Comparison of ENCODE assay signal across 9 cellular contexts in genomic region chr4:121307441-121308327, GRCh38.
DNase-seq lines count a peak whose midpoint lies in the region; ATAC-seq, FAIRE-seq and TF ChIP-seq lines count a peak whose summit lies in the region.
"Had no signal": no experiment of that assay in that cellular context is flagged by ENCODE, and none has a peak within 500 bp of the region (broad histone marks: within the 10 kb centered on the region; RNA-seq: fewer than 3 reads in every experiment).

No MANE protein-coding gene starts in this region.

- FAIRE-seq in GM18507 (lab: Jason Lieb, UNC): peak; percentile 91

- H3K9me3 ChIP-seq in BE2C: no peaks in the 10 kb centered on the region
- H3K9me3 ChIP-seq: SJSA1 had no signal

- peak; percentile 75 for ATAC-seq in HG02840 (IDR thresholded peaks at IDR 0.05; ENCODE audit: low FRiP score, unreplicated experiment)

- H3K4me1 ChIP-seq in BE2C: no peaks in the 10 kb centered on the region
- H3K4me1 ChIP-seq: SJSA1 had no signal

- H3K27me3 ChIP-seq in BE2C: no peaks in the 10 kb centered on the region
- H3K27me3 ChIP-seq: SJSA1 had no signal

- TF ChIP-seq CTCF in BE2C (IDR thresholded peaks at IDR 0.05; ENCODE audit: low read depth, low read length) (peak; percentile 70), foreskin fibroblast (IDR thresholded peaks at IDR 0.05; ENCODE audit: low read depth, low read length) (peak; percentile 82)

- no peaks in the 10 kb centered on the region for H3K36me3 ChIP-seq in BE2C
- H3K36me3 ChIP-seq: SJSA1 had no signal

- peak; percentile 17 for DNase-seq in BE2C
- no peak for DNase-seq in GM18507 (ENCODE audit: extremely low spot score, insufficient read length, low read depth)
- DNase-seq in NCI-H1105 (lab: John Stamatoyannopoulos, UW): peak; percentile 6
- peak; percentile 33 to 35 for DNase-seq in activated CD4-positive, alpha-beta T cell treated with anti-CD3 and anti-CD28 coated beads, Interleukin-2, amount 50 U/mL, for 4 hours
- DNase-seq in foreskin fibroblast: peak; percentile 19 to 74
- peak; percentile 35 to 44 for DNase-seq in stimulated activated CD4-positive, alpha-beta T cell treated with anti-CD3 and anti-CD28 coated beads, Interleukin-2, amount 100 ng/mL, for 24 hours
- no peak for DNase-seq in DMS79 (lab: John Stamatoyannopoulos, UW)

- no peak overlapping the region for H3K4me3 ChIP-seq in BE2C (ENCODE audit: low read depth, low read length)
- no peak overlapping the region for H3K4me3 ChIP-seq in foreskin fibroblast (ENCODE audit: low read depth in 1 of 2, low read length in 2 of 2)
- H3K4me3 ChIP-seq: SJSA1 had no signal

Comparison
In these comparisons a context has a peak if more than half of its experiments do, and no peak if none do; other contexts are left out.
1. DNase-seq: peak in BE2C (single experiment), NCI-H1105 (single experiment), activated CD4-positive, alpha-beta T cell treated with anti-CD3 and anti-CD28 coated beads, Interleukin-2, amount 50 U/mL, for 4 hours (2 of 2), foreskin fibroblast (2 of 2) and stimulated activated CD4-positive, alpha-beta T cell treated with anti-CD3 and anti-CD28 coated beads, Interleukin-2, amount 100 ng/mL, for 24 hours (2 of 2); none in GM18507 (single experiment) and DMS79 (single experiment).